17 cellular contexts compared by ENCODE assay signal in genomic region chr15:69991493-69991892, GRCh38.
"Had no signal": no experiment of that assay in that cellular context is flagged by ENCODE, and none has a peak within 500 bp of the region (broad histone marks: within the 10 kb centered on the region; RNA-seq: fewer than 3 reads in every experiment).

No MANE protein-coding gene starts in this region.

- DNase-seq: activated CD4-positive, alpha-beta T cell treated with anti-CD3 and anti-CD28 coated beads, Interleukin-2, amount 10 ng/mL, durations not matched to agents 7 days and 5 days; activated CD8-positive, alpha-beta T cell treated with anti-CD3 and anti-CD28 coated beads, Interleukin-2, amount 10 ng/mL, durations not matched to agents 7 days and 5 days; activated effector memory CD4-positive, alpha-beta T cell treated with Interleukin-2 at 50 U/mL for 16 hours; activated naive CD4-positive, alpha-beta T cell treated with anti-CD3 and anti-CD28 coated beads, Interleukin-2, amount 10 ng/mL, durations not matched to agents 7 days and 5 days; activated naive CD8-positive, alpha-beta T cell treated with anti-CD3 and anti-CD28 coated beads, Interleukin-2, amount 50 U/mL, for 24 hours; activated T-cell treated with anti-CD3 and anti-CD28 coated beads, Interleukin-2, amount 50 U/mL, for 4 hours; anterior cingulate cortex; central memory CD4-positive, alpha-beta T cell; dorsolateral prefrontal cortex; foreskin fibroblast; hippocampal formation; left lung; occipital lobe; posterior cingulate gyrus; stimulated activated CD8-positive, alpha-beta memory T cell treated with anti-CD3 and anti-CD28 coated beads, Interleukin-4, amount 100 ng/mL, for 48 hours; stimulated activated naive CD4-positive, alpha-beta T cell; thyroid gland had no signal
